ENCODE assay signal across 21 cellular contexts in genomic region chr4:130675262-130675661, GRCh38.
"Had no signal": no experiment of that assay in that cellular context is flagged by ENCODE, and none has a peak within 500 bp of the region (broad histone marks: within the 10 kb centered on the region; RNA-seq: fewer than 3 reads in every experiment).

No MANE protein-coding gene starts in this region.

- H3K36me3 ChIP-seq: esophagus squamous epithelium, gastroesophageal sphincter, neutrophil, right lobe of liver, tibial nerve, upper lobe of right lung, vagina had no signal

- H3K4me3 ChIP-seq: esophagus squamous epithelium, gastroesophageal sphincter, psoas muscle, right lobe of liver, testis, tibial nerve, upper lobe of right lung, vagina had no signal

- H3K9me3 ChIP-seq: esophagus squamous epithelium, gastroesophageal sphincter, neutrophil, psoas muscle, right lobe of liver, testis, tibial nerve, upper lobe of right lung, vagina had no signal

- H3K27ac ChIP-seq: esophagus squamous epithelium, gastroesophageal sphincter, neutrophil, psoas muscle, right lobe of liver, testis, tibial nerve, upper lobe of right lung, vagina had no signal

- DNase-seq: esophagus squamous epithelium; foreskin fibroblast; glutamatergic neuron; islet precursor cell; mammary epithelial cell; naive thymus-derived CD4-positive, alpha-beta T cell; nephron progenitor cell; psoas muscle; retina; right lobe of liver; stimulated activated CD4-positive, alpha-beta T cell treated with anti-CD3 and anti-CD28 coated beads, Interleukin-15, amount 100 ng/mL, for 24 hours; stimulated activated CD4-positive, alpha-beta T cell treated with anti-CD3 and anti-CD28 coated beads, Interleukin-1b, Interleukin-23, amount 100 ng/mL, for 48 hours; stimulated activated CD4-positive, alpha-beta T cell treated with anti-CD3 and anti-CD28 coated beads, Interleukin-4, amount 100 ng/mL, for 24 hours; stimulated activated naive B cell treated with anti-CD40 and anti-IgM and Interleukin-4, amounts not matched to agents 10 μg/mL and 1 μg/mL and 100 μg/mL, for 72 hours; stimulated activated naive CD8-positive, alpha-beta T cell treated with anti-CD3 and anti-CD28 coated beads, Interleukin-15, amount 100 ng/mL, for 72 hours; testis; upper lobe of right lung had no signal

- H3K27me3 ChIP-seq: esophagus squamous epithelium, gastroesophageal sphincter, neutrophil, right lobe of liver, testis, tibial nerve, upper lobe of right lung, vagina had no signal
